Comparison of ENCODE assay signal across 8 cellular contexts in the genomic region with DNA sequence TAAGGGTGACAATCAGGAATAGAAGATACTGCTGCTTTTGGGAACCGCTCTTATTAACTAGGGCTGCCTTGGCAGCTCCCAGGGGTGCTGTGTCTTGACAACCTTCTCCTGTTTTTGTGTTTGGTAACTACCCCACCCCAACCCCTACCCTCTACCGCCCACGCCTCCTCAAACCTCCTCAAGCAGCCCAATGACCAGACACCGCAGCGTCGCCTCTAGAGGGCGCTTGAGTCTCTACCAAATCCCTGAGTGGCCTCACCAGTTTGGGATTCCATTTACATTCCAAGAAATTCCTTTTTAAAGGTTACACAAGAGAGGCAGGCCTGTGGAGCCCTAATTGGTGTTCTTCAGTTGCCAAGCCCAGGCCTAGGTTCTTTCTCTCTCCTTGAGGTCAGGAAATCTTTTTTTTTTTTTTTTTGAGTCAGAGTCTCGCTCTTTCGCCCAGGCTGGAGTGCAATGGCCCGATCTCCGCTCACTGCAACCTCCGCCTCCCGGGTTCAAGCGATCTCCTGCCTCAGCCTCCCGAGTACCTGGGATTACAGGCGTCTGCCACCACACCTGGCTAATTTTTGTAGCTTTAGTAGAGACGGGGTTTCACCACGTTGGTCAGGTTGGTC.
DNase-seq lines count a peak whose midpoint lies in the region; ATAC-seq and TF ChIP-seq lines count a peak whose summit lies in the region.

No MANE protein-coding gene starts in this region.

- no peaks in the 10 kb centered on the region for H3K4me1 ChIP-seq in ascending aorta

- H3K27me3 ChIP-seq in ascending aorta, result no peaks in the 10 kb centered on the region

- ATAC-seq in GM18519 (IDR thresholded peaks at IDR 0.05; ENCODE audit: low FRiP score, unreplicated experiment) (no peak), GM21717 (IDR thresholded peaks at IDR 0.05; ENCODE audit: unreplicated experiment) (no peak)

- H3K4me3 ChIP-seq in GM12875 (ENCODE audit: low read depth, low read length) (peak overlapping the region; percentile 6), ascending aorta (no peak overlapping the region), skeletal muscle cell (ENCODE audit: low read depth, low read length) (no peak overlapping the region)

- intact Hi-C loops in ascending aorta (cut with DNase I), result loop anchor here (1.0 kb wide), 1 partner anchor 192 kb away; no protein-coding TSS in a partner anchor

- no peak overlapping the region for H3K27ac ChIP-seq in ascending aorta

- no peaks in the 10 kb centered on the region for H3K36me3 ChIP-seq in ascending aorta

- TF ChIP-seq CTCF in AG09319 (IDR thresholded peaks at IDR 0.05; ENCODE audit: low read depth, low read length), result peak; percentile 77
- peak; percentile 75 for TF ChIP-seq CTCF in GM12875 (IDR thresholded peaks at IDR 0.05; ENCODE audit: borderline replicate concordance, insufficient read depth, low read depth, low read length)
- TF ChIP-seq CTCF in ascending aorta (IDR thresholded peaks at IDR 0.05), result peak; percentile 38 to 73 (median 70)

- DNase-seq in AG09319 (ENCODE audit: extremely low read depth, low read depth) (peak; percentile 75), NCI-H82 treated with DMSO at 0.1 percent for 48 hours (lab: John Stamatoyannopoulos, UW; ENCODE audit: unreplicated experiment) (peak; percentile 23), ascending aorta (ENCODE audit: low spot score in 2 of 2) (peak in 1 of 2 donors; percentile 87), hepatic stellate cell (ENCODE audit: low spot score) (peak; percentile 75), skeletal muscle cell (ENCODE audit: low read depth) (peak; percentile 57)

- no peaks in the 10 kb centered on the region for H3K9me3 ChIP-seq in ascending aorta
